1 cellular context compared by ENCODE assay signal in genomic region chr11:65121447-65121864, GRCh38.
TF ChIP-seq lines count a peak whose summit lies in the region.

No MANE protein-coding gene starts in this region.

TF ChIP-seq in GM12878, 131 proteins besides CTCF, POLR2A, EP300 and RAD21:
- TF ChIP-seq TBL1XR1 (IDR thresholded peaks at IDR 0.05; ENCODE audit: low read depth, low read length) (no peak), ZNF274 (IDR thresholded peaks at IDR 0.05; ENCODE audit: insufficient read depth, insufficient read length) (no peak), ZBED1 (IDR thresholded peaks at IDR 0.05; ENCODE audit: borderline replicate concordance) (no peak), BHLHE40 (IDR thresholded peaks at IDR 0.05; ENCODE audit: borderline replicate concordance in 1 of 2, low read depth in 2 of 2, low read length in 1 of 2) (no peak), ZSCAN29 (IDR thresholded peaks at IDR 0.05) (no peak), NR2C1 (IDR thresholded peaks at IDR 0.05) (peak; percentile 33; the same call in 1 of the 2 replicates)
- TF ChIP-seq, protein P1, sequence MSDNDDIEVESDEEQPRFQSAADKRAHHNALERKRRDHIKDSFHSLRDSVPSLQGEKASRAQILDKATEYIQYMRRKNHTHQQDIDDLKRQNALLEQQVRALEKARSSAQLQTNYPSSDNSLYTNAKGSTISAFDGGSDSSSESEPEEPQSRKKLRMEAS (IDR thresholded peaks at IDR 0.05; ENCODE audit: low read depth, low read length), result 0 out of 2 replicates have a peak, but pooled peaks have one; percentile 4
